Comparison of ENCODE assay signal across 9 cellular contexts in genomic region chr22:39205344-39206021, GRCh38. TPM values are rescaled to one million over a fixed set of nuclear protein-coding genes. Genes with fewer than 3 reads are reported as not detected.
DNase-seq lines count a peak whose midpoint lies in the region; ATAC-seq and TF ChIP-seq lines count a peak whose summit lies in the region.
"Had no signal": no experiment of that assay in that cellular context is flagged by ENCODE, and none has a peak within 500 bp of the region (broad histone marks: within the 10 kb centered on the region; RNA-seq: fewer than 3 reads in every experiment).

No MANE protein-coding gene starts in this region.

- CTCF ChIA-PET in CD8-positive, alpha-beta T cell (lab: Charles Lee): interaction anchor here (1.0 to 2.0 kb wide), 3 partner anchors 93 to 106 kb away, joined by 3 to 6 read pairs (median 5); no protein-coding TSS in a partner anchor

- H3K4me3 ChIP-seq in CD8-positive, alpha-beta T cell (ENCODE audit: low read depth, low read length): no peak overlapping the region
- H3K4me3 ChIP-seq: ascending aorta had no signal

- peaks cover 2% of the 10 kb centered on the region for H3K27me3 Mint-ChIP-seq in CD8-positive, alpha-beta T cell (ENCODE audit: low read depth)

- peak overlapping the region; percentile 22 for H3K4me3 Mint-ChIP-seq in CD8-positive, alpha-beta T cell

- no peaks in the 10 kb centered on the region for H3K9me3 Mint-ChIP-seq in CD8-positive, alpha-beta T cell

- H3K27ac Mint-ChIP-seq in CD8-positive, alpha-beta T cell: peak overlapping the region; percentile 84

- POLR2A ChIA-PET in CD8-positive, alpha-beta T cell (lab: Charles Lee): interaction anchor here (0.6 to 1.8 kb wide), 4 partner anchors 13 to 32 kb away, joined by 3 to 9 read pairs (median 4); no protein-coding TSS in a partner anchor

- no peaks in the 10 kb centered on the region for H3K36me3 ChIP-seq in CD8-positive, alpha-beta T cell (ENCODE audit: insufficient read depth, low read length)
- H3K36me3 ChIP-seq: ascending aorta had no signal

- no peak overlapping the region for H3K27ac ChIP-seq in CD8-positive, alpha-beta T cell (ENCODE audit: low read depth, low read length)
- H3K27ac ChIP-seq: ascending aorta had no signal

- intact Hi-C loops in CD8-positive, alpha-beta T cell (cut with DNase I, micrococcal nuclease): loop anchor here in 1 of 2 experiments (5.0 kb wide), 2 partner anchors 33 to 37 kb away; partner anchors contain the start of gene PDGFB

- no peaks in the 10 kb centered on the region for H3K27me3 ChIP-seq in CD8-positive, alpha-beta T cell (ENCODE audit: insufficient read depth, low read length)
- H3K27me3 ChIP-seq: ascending aorta had no signal

- ATAC-seq in CD8-positive, alpha-beta T cell: peak; percentile 82
- ATAC-seq in HG03442 (IDR thresholded peaks at IDR 0.05; ENCODE audit: unreplicated experiment) (peak; percentile 43), GM19328 (IDR thresholded peaks at IDR 0.05; ENCODE audit: unreplicated experiment) (no peak)

- peaks cover 21% of the 10 kb centered on the region for H3K4me1 Mint-ChIP-seq in CD8-positive, alpha-beta T cell (ENCODE audit: low read depth)

- no peaks in the 10 kb centered on the region for H3K9me3 ChIP-seq in CD8-positive, alpha-beta T cell (ENCODE audit: low read length)
- H3K9me3 ChIP-seq: ascending aorta had no signal

- DNase-seq in CD8-positive, alpha-beta T cell: peak; percentile 18 to 76 (median 47)
- peak; percentile 50 for DNase-seq in activated CD8-positive, alpha-beta memory T cell treated with anti-CD3 and anti-CD28 coated beads, Interleukin-2, amount 50 U/mL, for 4 hours
- DNase-seq in kidney tubule cell (ENCODE audit: low spot score) (peak; percentile 82), NCI-H1048 (lab: John Stamatoyannopoulos, UW) (no peak), NCI-H526 treated with DMSO at 0.1 percent for 48 hours (lab: John Stamatoyannopoulos, UW) (no peak), DMS114 treated with DMSO at 0.1 percent for 48 hours (lab: John Stamatoyannopoulos, UW; ENCODE audit: unreplicated experiment) (no peak)

- no peaks in the 10 kb centered on the region for H3K36me3 Mint-ChIP-seq in CD8-positive, alpha-beta T cell

- no peak for TF ChIP-seq CTCF in CD8-positive, alpha-beta T cell (IDR thresholded peaks at IDR 0.05)

- peaks cover 7% of the 10 kb centered on the region for H3K4me1 ChIP-seq in CD8-positive, alpha-beta T cell (ENCODE audit: insufficient read depth, low read length)
- H3K4me1 ChIP-seq: ascending aorta had no signal

RNA-seq across cellular contexts. Expression of gene PDGFB, which starts 39.3 kb away (rescaled TPM):
- 1 to 10 TPM; 1.8 to 2.4 TPM for total RNA-seq in CD8-positive, alpha-beta T cell

RNA-seq across cellular contexts. Expression of gene CBX7, which starts 53.0 kb away (rescaled TPM):
- total RNA-seq in CD8-positive, alpha-beta T cell: 10 to 100 TPM; 34.2 to 37.2 TPM

Comparison
In these comparisons a context has a peak if more than half of its experiments do, and no peak if none do; other contexts are left out.
1. DNase-seq: peak in CD8-positive, alpha-beta T cell (7 of 7), activated CD8-positive, alpha-beta memory T cell treated with anti-CD3 and anti-CD28 coated beads, Interleukin-2, amount 50 U/mL, for 4 hours (single experiment) and kidney tubule cell (single experiment); none in NCI-H1048 (single experiment), NCI-H526 treated with DMSO at 0.1 percent for 48 hours (single experiment) and DMS114 treated with DMSO at 0.1 percent for 48 hours (single experiment).